Comparison of ENCODE assay signal across 1 cellular context in the genomic region with DNA sequence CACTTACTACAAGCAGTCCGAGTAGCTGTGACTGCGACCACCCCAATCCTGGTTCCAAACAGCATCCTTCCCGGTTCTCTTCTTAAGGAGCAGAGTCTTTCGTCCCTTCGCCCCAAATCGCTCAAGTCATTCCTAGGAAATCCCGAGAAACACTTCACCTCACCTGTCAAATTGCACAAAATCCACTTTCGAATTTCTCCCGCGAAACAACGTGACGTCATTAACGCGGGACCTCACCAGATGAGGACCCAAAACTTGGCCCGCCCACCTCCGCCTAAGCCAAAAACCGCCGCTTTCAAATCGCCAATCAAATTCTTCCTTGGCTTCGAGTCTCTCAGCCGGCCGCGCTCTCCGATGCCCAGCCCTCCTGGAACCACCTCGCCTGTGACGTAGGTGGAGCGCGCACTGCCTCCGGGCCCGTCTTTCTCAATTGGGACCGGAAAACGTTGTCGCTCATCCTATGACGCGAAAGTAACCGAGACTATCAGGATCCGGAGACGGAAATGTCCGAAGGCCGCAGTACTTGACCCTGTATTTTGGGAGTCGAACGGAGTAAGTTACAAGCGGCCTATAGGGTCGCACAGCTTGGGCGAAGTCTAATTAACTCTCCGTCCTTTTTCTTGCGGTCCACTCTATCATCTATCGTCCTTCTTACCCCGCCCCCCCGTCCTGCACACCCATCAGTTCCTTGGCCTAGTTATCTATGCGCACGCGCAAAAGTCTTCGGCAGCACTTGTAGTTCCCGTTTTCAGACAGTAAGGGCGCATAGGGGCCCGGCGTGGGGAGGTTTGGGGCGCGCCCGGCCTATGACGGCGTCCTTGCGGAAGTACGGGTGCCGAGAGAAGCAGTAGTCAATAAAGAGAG.
A peak's percentile ranks its signal among the peaks of the same experiment; 100 is the strongest.
TF ChIP-seq lines count a peak whose summit lies in the region.

Gene LARP7, plus strand, starts transcription at position 456 of the 864 bp plus-strand sequence. CDS start 7,527 bp downstream, outside the sequence.
Gene ZGRF1, minus strand, starts transcription at position 222 of the 864 bp plus-strand sequence. CDS start 3,733 bp downstream, outside the sequence.

TF ChIP-seq in HepG2, 621 proteins besides CTCF, POLR2A, EP300 and RAD21 (continued from another document and continues in another):
- TF ChIP-seq, protein P1, sequence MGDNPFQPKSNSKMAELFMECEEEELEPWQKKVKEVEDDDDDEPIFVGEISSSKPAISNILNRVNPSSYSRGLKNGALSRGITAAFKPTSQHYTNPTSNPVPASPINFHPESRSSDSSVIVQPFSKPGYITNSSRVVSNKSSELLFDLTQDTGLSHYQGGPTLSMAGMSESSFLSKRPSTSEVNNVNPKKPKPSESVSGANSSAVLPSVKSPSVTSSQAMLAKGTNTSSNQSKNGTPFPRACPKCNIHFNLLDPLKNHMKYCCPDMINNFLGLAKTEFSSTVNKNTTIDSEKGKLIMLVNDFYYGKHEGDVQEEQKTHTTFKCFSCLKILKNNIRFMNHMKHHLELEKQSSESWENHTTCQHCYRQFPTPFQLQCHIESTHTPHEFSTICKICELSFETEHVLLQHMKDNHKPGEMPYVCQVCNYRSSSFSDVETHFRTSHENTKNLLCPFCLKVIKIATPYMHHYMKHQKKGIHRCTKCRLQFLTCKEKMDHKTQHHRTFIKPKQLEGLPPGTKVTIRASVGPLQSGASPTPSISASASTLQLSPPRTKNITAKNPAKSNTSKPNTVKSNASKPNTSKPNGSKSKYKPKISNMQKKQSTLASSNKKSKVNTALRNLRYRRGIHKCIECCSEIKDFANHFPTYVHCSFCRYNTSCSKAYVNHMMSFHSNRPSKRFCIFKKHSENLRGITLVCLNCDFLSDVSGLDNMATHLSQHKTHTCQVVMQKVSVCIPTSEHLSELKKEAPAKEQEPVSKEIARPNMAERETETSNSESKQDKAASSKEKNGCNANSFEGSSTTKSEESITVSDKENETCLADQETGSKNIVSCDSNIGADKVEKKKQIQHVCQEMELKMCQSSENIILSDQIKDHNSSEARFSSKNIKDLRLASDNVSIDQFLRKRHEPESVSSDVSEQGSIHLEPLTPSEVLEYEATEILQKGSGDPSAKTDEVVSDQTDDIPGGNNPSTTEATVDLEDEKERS (CRISPR knock-in tag; IDR thresholded peaks at IDR 0.05): peak; percentile 21; the same call in 1 of the 2 replicates
- TF ChIP-seq IKZF4 (CRISPR knock-in tag; IDR thresholded peaks at IDR 0.05; ENCODE audit: borderline replicate concordance, low read depth, not compliant biosample characterization) (no peak), FOXA3 (CRISPR knock-in tag; IDR thresholded peaks at IDR 0.05) (peak; percentile 75), ZSCAN31 (CRISPR knock-in tag; IDR thresholded peaks at IDR 0.05; ENCODE audit: low read depth) (0 out of 2 replicates have a peak, but pooled peaks have one; percentile 38), SAP130 (CRISPR knock-in tag; IDR thresholded peaks at IDR 0.05; ENCODE audit: low read depth) (peak; percentile 99), TP53 (CRISPR knock-in tag; conservative IDR thresholded peaks at IDR 0.05) (0 out of 2 replicates have a peak, but pooled peaks have one; percentile 56), EED (CRISPR knock-in tag; IDR thresholded peaks at IDR 0.05) (peak; percentile 35; the same call in 1 of the 2 replicates), ATAD3A (CRISPR knock-in tag; IDR thresholded peaks at IDR 0.05) (no peak), ZNF704 (CRISPR knock-in tag; IDR thresholded peaks at IDR 0.05; ENCODE audit: borderline replicate concordance) (peak; percentile 80; the same call in 1 of the 2 replicates), MIXL1 (CRISPR knock-in tag; IDR thresholded peaks at IDR 0.05) (peak; percentile 21), ZBTB20 (CRISPR knock-in tag; IDR thresholded peaks at IDR 0.05; ENCODE audit: borderline replicate concordance, low read depth) (no peak), PHB2 (IDR thresholded peaks at IDR 0.05; ENCODE audit: partially characterized antibody) (no peak), ZNF639 (CRISPR knock-in tag; conservative IDR thresholded peaks at IDR 0.05) (peak; percentile 76; the same call in 1 of the 2 replicates), ZNF674 (CRISPR knock-in tag; IDR thresholded peaks at IDR 0.05; ENCODE audit: low read depth) (0 out of 2 replicates have a peak, but pooled peaks have one; percentile 34), GTF2F1 (IDR thresholded peaks at IDR 0.05; ENCODE audit: low read length) (no peak), TOE1 (CRISPR knock-in tag; IDR thresholded peaks at IDR 0.05) (no peak), HMG20A (CRISPR knock-in tag; IDR thresholded peaks at IDR 0.05; ENCODE audit: borderline replicate concordance) (no peak), MYC (CRISPR knock-in tag; IDR thresholded peaks at IDR 0.05; ENCODE audit: borderline replicate concordance) (peak; percentile 63; the same call in 1 of the 2 replicates), ZFP90 (CRISPR knock-in tag; IDR thresholded peaks at IDR 0.05; ENCODE audit: borderline replicate concordance) (peak; percentile 65; the same call in 1 of the 2 replicates), ZNF580 (CRISPR knock-in tag; IDR thresholded peaks at IDR 0.05; ENCODE audit: borderline replicate concordance, low read depth) (peak; percentile 69; the same call in 1 of the 2 replicates), PAXIP1 (CRISPR knock-in tag; conservative IDR thresholded peaks at IDR 0.05) (0 out of 2 replicates have a peak, but pooled peaks have one; percentile 35), ZNF354B (CRISPR knock-in tag; IDR thresholded peaks at IDR 0.05) (no peak), ZNF746 (CRISPR knock-in tag; IDR thresholded peaks at IDR 0.05) (no peak; the same call in 1 of the 2 replicates), HOXA5 (CRISPR knock-in tag; IDR thresholded peaks at IDR 0.05) (0 out of 2 replicates have a peak, but pooled peaks have one; percentile 70), NFYC (CRISPR knock-in tag; IDR thresholded peaks at IDR 0.05) (peak; percentile 76), ZNF251 (CRISPR knock-in tag; IDR thresholded peaks at IDR 0.05) (no peak), ZSCAN12 (CRISPR knock-in tag; IDR thresholded peaks at IDR 0.05) (no peak), FOXC1 (CRISPR knock-in tag; IDR thresholded peaks at IDR 0.05; ENCODE audit: borderline replicate concordance) (no peak), HOXA7 (CRISPR knock-in tag; IDR thresholded peaks at IDR 0.05) (no peak), XRCC5 (optimal IDR thresholded peaks at IDR 0.05; ENCODE audit: low read length) (peak; percentile 55), ZNF766 (CRISPR knock-in tag; IDR thresholded peaks at IDR 0.05; ENCODE audit: borderline replicate concordance) (peak; percentile 76; the same call in 1 of the 2 replicates), NR2F2 (IDR thresholded peaks at IDR 0.05; ENCODE audit: borderline replicate concordance, low read depth) (no peak; the same call in 1 of the 2 replicates), MBD4 (IDR thresholded peaks at IDR 0.05; ENCODE audit: borderline replicate concordance, low read length) (no peak), ZSCAN25 (CRISPR knock-in tag; IDR thresholded peaks at IDR 0.05) (peak; percentile 18; the same call in 1 of the 2 replicates), ZNF776 (CRISPR knock-in tag; IDR thresholded peaks at IDR 0.05) (no peak), ZNF143 (CRISPR knock-in tag; IDR thresholded peaks at IDR 0.05) (peak; percentile 21; the same call in 1 of the 2 replicates)
- TF ChIP-seq, protein P2, sequence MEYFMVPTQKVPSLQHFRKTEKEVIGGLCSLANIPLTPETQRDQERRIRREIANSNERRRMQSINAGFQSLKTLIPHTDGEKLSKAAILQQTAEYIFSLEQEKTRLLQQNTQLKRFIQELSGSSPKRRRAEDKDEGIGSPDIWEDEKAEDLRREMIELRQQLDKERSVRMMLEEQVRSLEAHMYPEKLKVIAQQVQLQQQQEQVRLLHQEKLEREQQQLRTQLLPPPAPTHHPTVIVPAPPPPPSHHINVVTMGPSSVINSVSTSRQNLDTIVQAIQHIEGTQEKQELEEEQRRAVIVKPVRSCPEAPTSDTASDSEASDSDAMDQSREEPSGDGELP (IDR thresholded peaks at IDR 0.05; ENCODE audit: borderline replicate concordance, low read depth): peak; percentile 51; the same call in 1 of the 2 replicates
- TF ChIP-seq, protein P3, sequence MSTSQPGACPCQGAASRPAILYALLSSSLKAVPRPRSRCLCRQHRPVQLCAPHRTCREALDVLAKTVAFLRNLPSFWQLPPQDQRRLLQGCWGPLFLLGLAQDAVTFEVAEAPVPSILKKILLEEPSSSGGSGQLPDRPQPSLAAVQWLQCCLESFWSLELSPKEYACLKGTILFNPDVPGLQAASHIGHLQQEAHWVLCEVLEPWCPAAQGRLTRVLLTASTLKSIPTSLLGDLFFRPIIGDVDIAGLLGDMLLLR (CRISPR knock-in tag; IDR thresholded peaks at IDR 0.05): no peak
- TF ChIP-seq, protein P4, sequence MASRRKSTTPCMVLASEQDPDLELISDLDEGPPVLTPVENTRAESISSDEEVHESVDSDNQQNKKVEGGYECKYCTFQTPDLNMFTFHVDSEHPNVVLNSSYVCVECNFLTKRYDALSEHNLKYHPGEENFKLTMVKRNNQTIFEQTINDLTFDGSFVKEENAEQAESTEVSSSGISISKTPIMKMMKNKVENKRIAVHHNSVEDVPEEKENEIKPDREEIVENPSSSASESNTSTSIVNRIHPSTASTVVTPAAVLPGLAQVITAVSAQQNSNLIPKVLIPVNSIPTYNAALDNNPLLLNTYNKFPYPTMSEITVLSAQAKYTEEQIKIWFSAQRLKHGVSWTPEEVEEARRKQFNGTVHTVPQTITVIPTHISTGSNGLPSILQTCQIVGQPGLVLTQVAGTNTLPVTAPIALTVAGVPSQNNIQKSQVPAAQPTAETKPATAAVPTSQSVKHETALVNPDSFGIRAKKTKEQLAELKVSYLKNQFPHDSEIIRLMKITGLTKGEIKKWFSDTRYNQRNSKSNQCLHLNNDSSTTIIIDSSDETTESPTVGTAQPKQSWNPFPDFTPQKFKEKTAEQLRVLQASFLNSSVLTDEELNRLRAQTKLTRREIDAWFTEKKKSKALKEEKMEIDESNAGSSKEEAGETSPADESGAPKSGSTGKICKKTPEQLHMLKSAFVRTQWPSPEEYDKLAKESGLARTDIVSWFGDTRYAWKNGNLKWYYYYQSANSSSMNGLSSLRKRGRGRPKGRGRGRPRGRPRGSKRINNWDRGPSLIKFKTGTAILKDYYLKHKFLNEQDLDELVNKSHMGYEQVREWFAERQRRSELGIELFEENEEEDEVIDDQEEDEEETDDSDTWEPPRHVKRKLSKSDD (CRISPR knock-in tag; IDR thresholded peaks at IDR 0.05; ENCODE audit: low read depth): peak; percentile 97
- TF ChIP-seq, protein P5, sequence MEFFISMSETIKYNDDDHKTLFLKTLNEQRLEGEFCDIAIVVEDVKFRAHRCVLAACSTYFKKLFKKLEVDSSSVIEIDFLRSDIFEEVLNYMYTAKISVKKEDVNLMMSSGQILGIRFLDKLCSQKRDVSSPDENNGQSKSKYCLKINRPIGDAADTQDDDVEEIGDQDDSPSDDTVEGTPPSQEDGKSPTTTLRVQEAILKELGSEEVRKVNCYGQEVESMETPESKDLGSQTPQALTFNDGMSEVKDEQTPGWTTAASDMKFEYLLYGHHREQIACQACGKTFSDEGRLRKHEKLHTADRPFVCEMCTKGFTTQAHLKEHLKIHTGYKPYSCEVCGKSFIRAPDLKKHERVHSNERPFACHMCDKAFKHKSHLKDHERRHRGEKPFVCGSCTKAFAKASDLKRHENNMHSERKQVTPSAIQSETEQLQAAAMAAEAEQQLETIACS (CRISPR knock-in tag; IDR thresholded peaks at IDR 0.05): peak; percentile 62; the same call in 1 of the 2 replicates
- TF ChIP-seq, protein P6, sequence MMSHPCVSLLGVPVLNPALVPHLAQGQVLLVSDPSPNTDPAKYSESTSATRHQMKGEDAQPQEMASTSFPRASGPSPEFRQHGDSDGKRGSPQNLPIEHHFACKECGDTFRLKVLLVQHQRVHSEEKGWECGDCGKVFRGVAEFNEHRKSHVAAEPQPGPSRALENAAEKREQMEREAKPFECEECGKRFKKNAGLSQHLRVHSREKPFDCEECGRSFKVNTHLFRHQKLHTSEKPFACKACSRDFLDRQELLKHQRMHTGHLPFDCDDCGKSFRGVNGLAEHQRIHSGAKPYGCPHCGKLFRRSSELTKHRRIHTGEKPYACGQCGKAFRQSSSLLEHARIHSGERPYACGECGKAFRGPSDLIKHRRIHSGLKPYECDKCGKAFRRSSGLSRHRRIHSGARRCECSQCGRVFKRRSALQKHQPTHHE (CRISPR knock-in tag; IDR thresholded peaks at IDR 0.05; ENCODE audit: borderline replicate concordance): no peak; the same call in 1 of the 2 replicates
